ENCODE assay signal across 31 cellular contexts in the genomic region with DNA sequence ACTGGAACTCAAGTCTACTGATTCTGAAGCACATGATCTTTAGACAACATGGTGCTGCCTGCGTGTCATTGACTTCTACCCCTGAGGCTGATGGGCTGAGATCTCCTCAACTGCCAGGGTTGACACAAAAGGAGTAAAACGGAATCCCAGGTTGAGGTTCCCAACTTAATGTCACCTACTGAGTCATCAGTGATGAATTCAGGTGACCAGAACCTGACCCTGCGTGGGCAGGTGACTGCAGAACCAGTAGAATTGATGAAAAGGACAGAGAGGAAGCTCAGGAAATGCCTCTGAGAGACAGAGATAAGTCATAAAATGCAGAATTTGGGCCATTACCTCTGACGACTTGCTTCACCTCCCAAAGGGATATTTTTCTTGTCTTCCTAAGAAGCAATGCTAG. TPM values are rescaled to one million over a fixed set of nuclear protein-coding genes. Genes with fewer than 3 reads are reported as not detected.
"Had no signal": no experiment of that assay in that cellular context is flagged by ENCODE, and none has a peak within 500 bp of the region (broad histone marks: within the 10 kb centered on the region; RNA-seq: fewer than 3 reads in every experiment).

No MANE protein-coding gene starts in this region.

- H3K4me1 ChIP-seq: adrenal gland, SJCRH30 had no signal

- H3K4me3 ChIP-seq: adrenal gland, SJCRH30, SK-N-MC had no signal

- H3K4me3 Mint-ChIP-seq: activated CD4-positive, alpha-beta T cell treated with anti-CD3 and anti-CD28 coated beads for 36 hours; activated CD4-positive, alpha-beta T cell treated with anti-CD3 and anti-CD28 coated beads, Interleukin-2, amount 10 ng/mL, durations not matched to agents 7 days and 5 days; activated CD8-positive, alpha-beta T cell treated with anti-CD3 and anti-CD28 coated beads, Interleukin-2, amount 10 ng/mL, durations not matched to agents 7 days and 5 days; activated naive CD4-positive, alpha-beta T cell treated with anti-CD3 and anti-CD28 coated beads for 36 hours; activated T-cell treated with anti-CD3 and anti-CD28 coated beads, Interleukin-2, amount 50 U/mL, for 24 hours; T-helper 1 cell treated with Interleukin-12 subunit alpha and Interleukin-12 subunit beta and Interleukin-4 antibody, amounts not matched to agents 30 μg/mL and 1 μg/mL, for 36 hours; T-helper 2 cell treated with Interferon-gamma antibody and Interleukin-4, amounts not matched to agents 5 μg/mL and 100 μg/mL, for 36 hours; WTC11 had no signal

- DNase-seq: activated CD4-positive, alpha-beta T cell treated with anti-CD3 and anti-CD28 coated beads for 36 hours; activated CD4-positive, alpha-beta T cell treated with anti-CD3 and anti-CD28 coated beads, Interleukin-2, amount 10 ng/mL, durations not matched to agents 7 days and 5 days; activated CD4-positive, alpha-beta T cell treated with anti-CD3 and anti-CD28 coated beads, Interleukin-2, amount 50 U/mL, for 48 hours; activated CD8-positive, alpha-beta T cell treated with anti-CD3 and anti-CD28 coated beads, Interleukin-2, amount 10 ng/mL, durations not matched to agents 7 days and 5 days; activated gamma-delta T cell treated with Interleukin-2 at 50 U/mL for 16 hours; activated naive CD4-positive, alpha-beta T cell treated with anti-CD3 and anti-CD28 coated beads for 36 hours; activated T-cell treated with anti-CD3 and anti-CD28 coated beads, Interleukin-2, amount 50 U/mL, for 24 hours; adrenal gland; aorta; brain microvascular endothelial cell; central memory CD4-positive, alpha-beta T cell; Kasumi-1; KG1; MM.1S; MV-4-11; NCI-H1092; NCI-H1436 treated with DMSO at 0.1 percent for 48 hours; NCI-H1694 treated with DMSO at 0.1 percent for 48 hours; NCI-H2029; NCI-H345; NCI-H524 treated with DMSO at 0.1 percent for 48 hours; SHP77; SJCRH30 had no signal

- H3K36me3 ChIP-seq: adrenal gland, brain microvascular endothelial cell, SJCRH30 had no signal

- H3K9me3 Mint-ChIP-seq: activated CD4-positive, alpha-beta T cell treated with anti-CD3 and anti-CD28 coated beads, Interleukin-2, amount 10 ng/mL, durations not matched to agents 7 days and 5 days; activated naive CD4-positive, alpha-beta T cell treated with anti-CD3 and anti-CD28 coated beads for 36 hours; activated naive CD4-positive, alpha-beta T cell treated with anti-CD3 and anti-CD28 coated beads, Interleukin-2, amount 50 U/mL, for 72 hours; activated T-cell treated with anti-CD3 and anti-CD28 coated beads, Interleukin-2, amount 50 U/mL, for 24 hours; T-helper 1 cell treated with Interleukin-12 subunit alpha and Interleukin-12 subunit beta and Interleukin-4 antibody, amounts not matched to agents 30 μg/mL and 1 μg/mL, for 36 hours; T-helper 2 cell treated with Interferon-gamma antibody and Interleukin-4, amounts not matched to agents 5 μg/mL and 100 μg/mL, for 36 hours had no signal

- H3K27me3 ChIP-seq: adrenal gland, brain microvascular endothelial cell, SJCRH30 had no signal

- H3K4me1 Mint-ChIP-seq: activated CD4-positive, alpha-beta T cell treated with anti-CD3 and anti-CD28 coated beads for 36 hours; WTC11 had no signal

- H3K36me3 Mint-ChIP-seq: activated naive CD4-positive, alpha-beta T cell treated with anti-CD3 and anti-CD28 coated beads, Interleukin-2, amount 50 U/mL, for 72 hours; WTC11 had no signal

- H3K27ac ChIP-seq: adrenal gland, brain microvascular endothelial cell, SJCRH30, SK-N-MC had no signal

- ATAC-seq: activated CD4-positive, alpha-beta T cell treated with anti-CD3 and anti-CD28 coated beads for 36 hours; activated CD8-positive, alpha-beta T cell treated with anti-CD3 and anti-CD28 coated beads, Interleukin-2, amount 10 ng/mL, durations not matched to agents 7 days and 5 days; activated naive CD4-positive, alpha-beta T cell treated with anti-CD3 and anti-CD28 coated beads, Interleukin-2, amount 50 U/mL, for 72 hours; Panc1; WTC11 had no signal

- H3K27ac Mint-ChIP-seq: activated CD4-positive, alpha-beta T cell treated with anti-CD3 and anti-CD28 coated beads for 36 hours; activated CD4-positive, alpha-beta T cell treated with anti-CD3 and anti-CD28 coated beads, Interleukin-2, amount 10 ng/mL, durations not matched to agents 7 days and 5 days; activated CD8-positive, alpha-beta T cell treated with anti-CD3 and anti-CD28 coated beads, Interleukin-2, amount 10 ng/mL, durations not matched to agents 7 days and 5 days; activated naive CD4-positive, alpha-beta T cell treated with anti-CD3 and anti-CD28 coated beads for 36 hours; activated naive CD4-positive, alpha-beta T cell treated with anti-CD3 and anti-CD28 coated beads, Interleukin-2, amount 50 U/mL, for 72 hours; activated T-cell treated with anti-CD3 and anti-CD28 coated beads, Interleukin-2, amount 50 U/mL, for 24 hours; T-helper 1 cell treated with Interleukin-12 subunit alpha and Interleukin-12 subunit beta and Interleukin-4 antibody, amounts not matched to agents 30 μg/mL and 1 μg/mL, for 36 hours; T-helper 2 cell treated with Interferon-gamma antibody and Interleukin-4, amounts not matched to agents 5 μg/mL and 100 μg/mL, for 36 hours; WTC11 had no signal

RNA-seq across cellular contexts. Expression of a gene that starts 12.0 kb away (rescaled TPM):
- total RNA-seq: activated CD4-positive, alpha-beta T cell treated with anti-CD3 and anti-CD28 coated beads for 36 hours; activated CD4-positive, alpha-beta T cell treated with anti-CD3 and anti-CD28 coated beads, Interleukin-2, amount 10 ng/mL, durations not matched to agents 7 days and 5 days; activated CD8-positive, alpha-beta T cell treated with anti-CD3 and anti-CD28 coated beads, Interleukin-2, amount 10 ng/mL, durations not matched to agents 7 days and 5 days; activated naive CD4-positive, alpha-beta T cell treated with anti-CD3 and anti-CD28 coated beads for 36 hours; activated naive CD4-positive, alpha-beta T cell treated with anti-CD3 and anti-CD28 coated beads, Interleukin-2, amount 50 U/mL, for 72 hours; aorta; NCI-H460; RPMI7951; SJCRH30 had no signal
- polyA plus RNA-seq: adrenal gland had no signal
